Comparison of ENCODE assay signal across 12 cellular contexts in the genomic region with DNA sequence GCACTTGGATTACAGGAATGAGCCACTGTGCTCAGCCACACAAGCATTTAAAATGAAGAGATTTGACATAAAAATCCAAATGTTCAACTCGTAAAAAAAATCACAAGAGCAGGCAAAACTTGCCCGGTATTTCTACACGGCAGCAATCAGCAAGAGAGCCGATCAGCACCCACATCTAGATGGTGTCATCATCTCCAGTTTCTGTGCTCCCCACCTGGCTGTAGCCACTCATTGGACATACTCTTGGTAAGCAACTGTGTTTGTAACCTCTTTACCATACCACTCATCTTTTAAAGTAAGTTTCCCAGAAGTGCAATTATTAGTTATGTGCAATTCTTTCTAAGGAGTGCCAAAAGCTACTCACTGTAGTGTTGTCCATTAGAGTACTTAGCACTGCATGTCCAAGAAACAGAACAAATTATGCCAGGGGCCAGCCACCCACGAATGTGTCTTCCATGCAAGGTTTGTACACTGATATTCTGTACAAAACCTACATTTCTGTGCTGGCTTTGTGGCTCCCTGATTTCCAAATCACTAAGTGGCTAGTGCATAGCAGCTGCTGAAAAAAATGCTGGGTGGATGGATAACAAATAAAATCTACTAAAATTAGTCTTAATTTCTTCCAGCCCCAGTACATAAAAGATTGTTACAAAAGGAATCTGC.
DNase-seq lines count a peak whose midpoint lies in the region; ATAC-seq and TF ChIP-seq lines count a peak whose summit lies in the region.
"Had no signal": no experiment of that assay in that cellular context is flagged by ENCODE, and none has a peak within 500 bp of the region (broad histone marks: within the 10 kb centered on the region; RNA-seq: fewer than 3 reads in every experiment).

No MANE protein-coding gene starts in this region.

- H2AFZ ChIP-seq in mesenchymal stem cell (ENCODE audit: low read depth, low read length), result no peak overlapping the region

- H3K36me3 ChIP-seq in adipocyte (ENCODE audit: control insufficient read depth, insufficient read depth, low read length, severe bottlenecking) (no peaks in the 10 kb centered on the region), mesenchymal stem cell (ENCODE audit: control insufficient read depth in 1 of 2, insufficient read depth in 2 of 2, low read depth in 1 of 2, low read length in 2 of 2) (no peaks in the 10 kb centered on the region), SJCRH30 (no peaks in the 10 kb centered on the region)

- H3K27me3 ChIP-seq in adipocyte (replicated peaks; ENCODE audit: control insufficient read depth, insufficient read depth, low read length) (no peaks in the 10 kb centered on the region), mesenchymal stem cell (ENCODE audit: control insufficient read depth in 1 of 2, insufficient read depth in 1 of 2, low read length in 2 of 2) (no peaks in the 10 kb centered on the region), SJCRH30 (no peaks in the 10 kb centered on the region)

- no peak for TF ChIP-seq CTCF in GM10248 (IDR thresholded peaks at IDR 0.05; ENCODE audit: control extremely low read depth, extremely low read depth, low read depth, missing control alignments)

- no peak overlapping the region for H3K14ac ChIP-seq in mesenchymal stem cell (ENCODE audit: low read length in 2 of 2)

- H3K9me3 ChIP-seq in adipocyte (ENCODE audit: control insufficient read depth, low read length) (no peaks in the 10 kb centered on the region), mesenchymal stem cell (ENCODE audit: control insufficient read depth, low read length) (no peaks in the 10 kb centered on the region), SJCRH30 (replicated peaks) (peaks cover 6% of the 10 kb centered on the region)

- H4K8ac ChIP-seq in mesenchymal stem cell (ENCODE audit: low read length), result no peak overlapping the region

- H2AK5ac ChIP-seq in mesenchymal stem cell (ENCODE audit: low read length, severe bottlenecking), result no peak overlapping the region

- no peak overlapping the region for H2BK15ac ChIP-seq in mesenchymal stem cell (ENCODE audit: low read depth, poor library complexity, severe bottlenecking)

- H3K79me1 ChIP-seq in mesenchymal stem cell (replicated peaks; ENCODE audit: low read length, poor library complexity, severe bottlenecking), result peaks cover 9% of the 10 kb centered on the region

- H3K4me1 ChIP-seq in adipocyte (ENCODE audit: control insufficient read depth, insufficient read depth, low read length) (peaks cover 16% of the 10 kb centered on the region), mesenchymal stem cell (ENCODE audit: control insufficient read depth, insufficient read depth, low read depth, low read length) (peaks cover 3% of the 10 kb centered on the region), SJCRH30 (peaks cover 11% of the 10 kb centered on the region)

- H3K4me3 ChIP-seq in adipocyte (ENCODE audit: low read length) (no peak overlapping the region), mesenchymal stem cell (ENCODE audit: insufficient read depth in 1 of 2, low read depth in 1 of 2, low read length in 2 of 2) (no peak overlapping the region), SJCRH30 (no peak overlapping the region)

- H4K91ac ChIP-seq in mesenchymal stem cell (ENCODE audit: low read length), result no peak overlapping the region

- H2BK5ac ChIP-seq in mesenchymal stem cell (ENCODE audit: low read depth, low read length, poor library complexity, severe bottlenecking), result no peak overlapping the region

- H3K4ac ChIP-seq in mesenchymal stem cell (ENCODE audit: low read depth in 1 of 2, low read length in 2 of 2), result no peak overlapping the region

- H3K4me2 ChIP-seq in mesenchymal stem cell (ENCODE audit: low read length, poor library complexity, severe bottlenecking), result no peak overlapping the region

- H3K23ac ChIP-seq in mesenchymal stem cell (ENCODE audit: low read length in 2 of 2), result no peak overlapping the region

- CTCF ChIA-PET in GM10248 (lab: Yijun Ruan, JAX), result no interaction called here

- ATAC-seq in HG03064 (IDR thresholded peaks at IDR 0.05; ENCODE audit: low read depth, unreplicated experiment), result peak; percentile 48
- ATAC-seq: T-helper 17 cell had no signal

- peak overlapping the region; percentile 40 for H3K27ac ChIP-seq in mesenchymal stem cell (ENCODE audit: low read length, poor library complexity, severe bottlenecking)
- H3K27ac ChIP-seq in SJCRH30, result no peak overlapping the region

- H2BK12ac ChIP-seq in mesenchymal stem cell (ENCODE audit: low read length in 2 of 2), result no peak overlapping the region

- no peak overlapping the region for H3K18ac ChIP-seq in mesenchymal stem cell (ENCODE audit: low read depth in 1 of 2, low read length in 2 of 2)

- 91% methylated on average over 5 of the region's 5 CpGs for WGBS in mesenchymal stem cell

- H2BK120ac ChIP-seq in mesenchymal stem cell (ENCODE audit: low read depth, low read length), result no peak overlapping the region

- POLR2A ChIA-PET in GM10248 (lab: Yijun Ruan, JAX), result no interaction called here

- H3K9ac ChIP-seq in adipocyte (ENCODE audit: low read length), result no peak overlapping the region
- no peak overlapping the region for H3K9ac ChIP-seq in mesenchymal stem cell (ENCODE audit: low read length)

- DNase-seq in DMS79 (lab: John Stamatoyannopoulos, UW) (peak; percentile 34), adipocyte (ENCODE audit: low read depth) (peak; percentile 56), mesenchymal stem cell (no peak), GM10248 (ENCODE audit: extremely low spot score) (no peak), NK-92 (lab: John Stamatoyannopoulos, UW; ENCODE audit: unreplicated experiment) (no peak), SJCRH30 (no peak), DMS53 (lab: John Stamatoyannopoulos, UW) (no peak)
- DNase-seq: foreskin melanocyte; NCI-H187 treated with DMSO at 0.1 percent for 48 hours; stimulated activated CD4-positive, alpha-beta T cell treated with anti-CD3 and anti-CD28 coated beads, Interleukin-1b, Interleukin-23, amount 100 ng/mL, for 48 hours; T-helper 17 cell had no signal

Comparison
In these comparisons a context has a peak if more than half of its experiments do, and no peak if none do; other contexts are left out.
1. DNase-seq: peak in DMS79 (single experiment) and adipocyte (single experiment); none in mesenchymal stem cell (single experiment), GM10248 (single experiment), NK-92 (single experiment), SJCRH30 (0 of 2) and DMS53 (single experiment).